ENCODE assay signal across 8 cellular contexts in the genomic region with DNA sequence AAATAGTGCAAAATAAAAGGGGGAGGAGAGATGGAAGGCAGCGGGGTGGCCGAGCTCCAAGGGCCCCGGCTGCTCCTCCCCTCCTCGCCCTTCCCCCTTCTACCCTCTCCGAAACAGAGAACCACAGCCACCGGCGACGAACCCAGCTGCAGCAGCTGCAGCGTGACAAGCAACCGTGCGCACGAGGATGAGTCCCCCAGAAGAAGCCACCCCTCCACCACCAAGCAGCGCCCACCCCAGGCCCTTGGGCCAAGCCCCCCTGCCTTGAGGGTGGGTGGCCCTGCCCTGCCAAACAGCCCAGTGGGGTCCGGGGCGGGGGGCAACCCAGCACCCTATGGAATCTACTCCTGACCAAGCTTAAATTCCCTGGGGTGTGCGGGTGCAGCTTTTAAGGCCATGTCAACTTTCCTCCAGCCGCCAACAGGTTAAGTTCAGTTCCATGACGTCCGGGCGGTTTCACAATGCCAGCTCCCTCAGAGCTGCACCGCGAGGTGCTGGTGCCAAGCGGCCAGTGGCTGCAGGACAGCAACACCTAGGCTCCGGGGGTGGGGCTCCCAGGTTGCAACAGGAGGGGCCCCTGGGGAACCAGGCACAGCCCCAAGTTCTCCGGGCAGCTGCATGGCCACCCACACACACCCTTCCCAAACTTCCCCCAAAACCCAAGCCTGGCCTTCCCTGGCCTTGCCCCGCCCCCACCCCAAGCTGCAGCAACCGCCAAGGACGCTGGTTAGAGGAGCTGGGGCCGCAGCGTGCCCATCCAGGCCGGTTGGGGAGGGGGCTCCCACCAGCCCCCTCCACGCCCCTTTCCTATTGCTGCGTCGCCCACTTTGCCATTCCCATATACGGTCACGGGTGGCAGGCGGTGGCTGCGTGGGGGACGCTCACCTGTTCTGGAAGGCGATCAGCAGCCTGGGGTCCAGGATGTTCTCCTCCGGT. TPM values are rescaled to one million over a fixed set of nuclear protein-coding genes. Genes with fewer than 3 reads are reported as not detected.
DNase-seq lines count a peak whose midpoint lies in the region; ATAC-seq and TF ChIP-seq lines count a peak whose summit lies in the region.

No MANE protein-coding gene starts in this region.

- peaks cover 42% of the 10 kb centered on the region for H3K79me2 ChIP-seq in mammary epithelial cell (ENCODE audit: insufficient read depth, low read length)

- dilution Hi-C loops in mammary epithelial cell (cut with HindIII; ENCODE audit: low sequenced_read_pairs), result loop anchor here (5.0 kb wide), 1 partner anchor 55 kb away; no protein-coding TSS in a partner anchor

- H3K27ac ChIP-seq in Peyer's patch, result peak overlapping the region; percentile 95 to 99 (median 99)
- peak overlapping the region; percentile 34 for H3K27ac ChIP-seq in mammary epithelial cell (ENCODE audit: insufficient read depth, low read depth, low read length)

- no peak for ATAC-seq in GM21360 (IDR thresholded peaks at IDR 0.05; ENCODE audit: unreplicated experiment)

- H3K4me3 ChIP-seq in H7 (ENCODE audit: insufficient read depth, low read depth, low read length), result peak overlapping the region; percentile 50
- peak overlapping the region; percentile 79 to 91 (median 88) for H3K4me3 ChIP-seq in Peyer's patch
- H3K4me3 ChIP-seq in mammary epithelial cell (replicated peaks in 1 of 3; ENCODE audit: insufficient read depth in 1 of 3, low read depth in 2 of 3, low read length in 3 of 3), result peak overlapping the region; percentile 71 to 86 (median 85)

- no TSS peak for BruUV-seq in mammary epithelial cell (replicated peaks; lab: Mats Ljungman, UMichigan)

- H3K4me1 ChIP-seq in Peyer's patch, result peaks cover 8 to 73% (median 44%) of the 10 kb centered on the region in 4 donors
- peaks cover 35% of the 10 kb centered on the region for H3K4me1 ChIP-seq in mammary epithelial cell (ENCODE audit: insufficient read depth, low read length)

- H3K9ac ChIP-seq in mammary epithelial cell (ENCODE audit: insufficient read depth, low read length), result peak overlapping the region; percentile 79

- H3K36me3 ChIP-seq in H7 (replicated peaks; ENCODE audit: control insufficient read depth, insufficient read depth, low read length), result no peaks in the 10 kb centered on the region
- H3K36me3 ChIP-seq in Peyer's patch, result peaks cover 0 to 18% (median 0%) of the 10 kb centered on the region in 3 donors
- no peaks in the 10 kb centered on the region for H3K36me3 ChIP-seq in mammary epithelial cell (ENCODE audit: insufficient read depth, low read length)

- TF ChIP-seq CTCF in Peyer's patch (IDR thresholded peaks at IDR 0.05) (peak in 3 of 6 experiments; percentile 54 to 56 (median 54)), mammary epithelial cell (conservative IDR thresholded peaks at IDR 0.05 in 1 of 2, IDR thresholded peaks at IDR 0.05 in 1 of 2; ENCODE audit: extremely low read depth in 1 of 2, insufficient read depth in 1 of 2, low read depth in 1 of 2, low read length in 2 of 2) (peak; percentile 18 to 40)

- CTCF ChIA-PET in mammary epithelial cell (lab: Charles Lee; ENCODE audit: low non-redundant PET), result interaction anchor here (0.6 kb wide), 2 partner anchors 25 to 41 kb away, joined by 5 to 7 read pairs; no protein-coding TSS in a partner anchor

- WGBS in mammary epithelial cell (ENCODE audit: low coverage, missing lambda C conversion rate), result 3% methylated on average over 12 of the region's 41 CpGs

- in situ Hi-C loops in mammary epithelial cell (cut with MboI; ENCODE audit: low sequenced_read_pairs in 2 of 2), result no loop called here

- no peaks in the 10 kb centered on the region for H4K20me1 ChIP-seq in mammary epithelial cell (ENCODE audit: insufficient read depth, low read length)

- peak in 1 of 2 donors; percentile 59 for TF ChIP-seq POLR2A in Peyer's patch (IDR thresholded peaks at IDR 0.05)

- H3K4me2 ChIP-seq in mammary epithelial cell (ENCODE audit: insufficient read depth, low read depth, low read length), result peak overlapping the region; percentile 100

- peak; percentile 66 for DNase-seq in DMS153 (lab: John Stamatoyannopoulos, UW)
- peak; percentile 83 for DNase-seq in H7
- peak; percentile 70 to 92 (median 87) for DNase-seq in Peyer's patch
- peak; percentile 88 for DNase-seq in mammary epithelial cell
- peak; percentile 79 for DNase-seq in left kidney (ENCODE audit: low read depth, low spot score)
- peak in 4 of 6 experiments; percentile 19 to 48 (median 26) for DNase-seq in stimulated activated naive CD4-positive, alpha-beta T cell (lab: John Stamatoyannopoulos, UW)
- no peak for DNase-seq in hippocampal formation (lab: John Stamatoyannopoulos, UW)

- no peak overlapping the region for H2AFZ ChIP-seq in mammary epithelial cell (ENCODE audit: low read depth, low read length)

- intact Hi-C loops in mammary epithelial cell (cut with micrococcal nuclease), result loop anchor here (1.0 to 5.0 kb wide), 4 partner anchors 26 to 135 kb away; a partner anchor contains a TSS

- H3K9me3 ChIP-seq in Peyer's patch (no peaks in the 10 kb centered on the region), mammary epithelial cell (replicated peaks; ENCODE audit: insufficient read depth, low read length) (no peaks in the 10 kb centered on the region)

- peaks cover 85% of the 10 kb centered on the region for H3K27me3 ChIP-seq in H7 (ENCODE audit: control insufficient read depth, insufficient read depth, low read length)
- peaks cover 0 to 14% of the 10 kb centered on the region in 2 donors for H3K27me3 ChIP-seq in Peyer's patch
- peaks cover 22% of the 10 kb centered on the region for H3K27me3 ChIP-seq in mammary epithelial cell (ENCODE audit: insufficient read depth, low read length)

RNA-seq across cellular contexts. Expression of a gene that starts 2.0 kb away (rescaled TPM):
- total RNA-seq in H7 (2014; rRNA removed; shearing (Covaris generic)), result 6.4 and 6.6 TPM in 2 replicates
- 10 to 100 TPM in 2 of 4 donors, 1 to 10 TPM in 2; 4.9 to 19.0 (median 12.3) TPM for total RNA-seq in Peyer's patch
- total RNA-seq in mammary epithelial cell, result 10 to 100 TPM; 28.5 to 34.7 TPM
- 11.2 TPM for polyA plus RNA-seq in mammary epithelial cell
- polyA minus RNA-seq in mammary epithelial cell, result 2.2 TPM

RNA-seq across cellular contexts. Expression of a gene that starts 40.3 kb away (rescaled TPM):
- 1.4 and 1.9 TPM in 2 replicates for total RNA-seq in H7 (2014; rRNA removed; shearing (Covaris generic))
- total RNA-seq in Peyer's patch (10 to 100 TPM in 1 of 4 donors, 1 to 10 TPM in 3; 2.5 to 14.9 (median 3.5) TPM), mammary epithelial cell (1 to 10 TPM; 4.5 to 5.4 TPM)
- polyA plus RNA-seq in mammary epithelial cell, result 0.34 TPM
- polyA minus RNA-seq in mammary epithelial cell, result not detected

RNA-seq across cellular contexts. Expression of a gene that starts 59.3 kb away (rescaled TPM):
- 89.1 and 97.4 TPM in 2 replicates for total RNA-seq in H7 (2014; rRNA removed; shearing (Covaris generic))
- total RNA-seq in Peyer's patch (under 1 TPM; 0.18 to 0.85 (median 0.81) TPM), mammary epithelial cell (1 to 10 TPM in 1 of 2 donors, under 1 TPM in 1; 0.67 to 3.8 TPM)
- 3.6 TPM for polyA plus RNA-seq in mammary epithelial cell
- polyA minus RNA-seq in mammary epithelial cell, result 1.4 TPM

Comparison
In these comparisons a context has a peak if more than half of its experiments do, and no peak if none do; other contexts are left out.
1. DNase-seq: peak in DMS153 (single experiment), H7 (single experiment), Peyer's patch (3 of 3), mammary epithelial cell (single experiment), left kidney (single experiment) and stimulated activated naive CD4-positive, alpha-beta T cell (4 of 6); none in hippocampal formation (0 of 2).
2. RNA of a gene that starts 59.3 kb away (total RNA-seq): 89.1 to 97.4 TPM in H7; 0.67 to 3.8 TPM in mammary epithelial cell and 0.18 to 0.85 TPM in Peyer's patch; every median in the first group is over 10 times any median in the second.
3. Peak in every context shown above with its lines, with median percentiles within 50 percentile points of each other: H3K4me3 ChIP-seq.